ENCODE assay signal across 31 cellular contexts in the genomic region with DNA sequence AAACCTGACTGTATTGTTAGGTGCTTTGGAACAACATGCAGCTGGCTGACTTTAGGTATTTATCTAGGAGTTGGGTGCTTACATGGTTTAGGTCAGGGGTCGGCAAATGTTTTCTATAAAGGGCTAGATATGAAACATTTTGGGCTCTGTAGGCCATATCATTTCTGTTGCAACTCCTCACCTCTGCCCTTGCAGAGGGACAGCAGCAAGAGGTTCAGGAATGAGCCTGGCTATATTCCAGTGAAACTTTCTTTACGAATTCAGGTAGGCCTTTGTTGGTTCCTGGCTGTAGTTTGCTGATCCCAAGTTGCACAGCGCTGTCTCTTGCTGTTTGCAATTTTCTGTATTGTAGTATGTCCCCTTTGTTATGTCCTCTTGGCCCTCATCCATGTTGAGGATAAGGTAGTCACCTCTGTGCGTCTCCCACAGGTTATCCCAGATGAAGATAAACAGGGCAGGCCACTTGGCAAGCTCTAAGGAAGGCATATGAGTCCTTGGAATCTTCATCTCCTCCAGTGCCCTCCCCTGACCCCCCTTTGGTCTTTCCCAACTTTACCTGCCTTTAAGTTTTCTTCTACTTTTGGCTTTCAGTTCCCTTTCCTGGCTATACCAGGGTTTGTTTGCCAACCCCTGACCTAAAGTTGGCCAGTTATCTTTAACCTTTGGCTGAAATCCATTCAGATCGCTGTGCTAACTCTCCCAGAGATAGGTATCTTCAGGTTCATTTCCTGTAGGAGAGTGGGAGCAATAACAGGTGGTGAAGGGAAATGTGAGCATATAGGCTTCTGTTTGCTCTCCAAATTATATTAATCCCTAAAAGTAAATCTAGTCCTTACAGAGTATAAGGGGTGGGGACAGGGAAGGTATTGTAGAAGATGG. TPM values are rescaled to one million over a fixed set of nuclear protein-coding genes. Genes with fewer than 3 reads are reported as not detected.
DNase-seq lines count a peak whose midpoint lies in the region; ATAC-seq and TF ChIP-seq lines count a peak whose summit lies in the region.
"Had no signal": no experiment of that assay in that cellular context is flagged by ENCODE, and none has a peak within 500 bp of the region (broad histone marks: within the 10 kb centered on the region; RNA-seq: fewer than 3 reads in every experiment).

No MANE protein-coding gene starts in this region.

- POLR2A ChIA-PET in activated CD8-positive, alpha-beta T cell treated with anti-CD3 and anti-CD28 coated beads for 36 hours (lab: Charles Lee), result no interaction called here
- POLR2A ChIA-PET in GM10248 (lab: Yijun Ruan, JAX), result no interaction called here

- peak; percentile 86 for DNase-seq in DMS53 (lab: John Stamatoyannopoulos, UW)
- peak; percentile 44 for DNase-seq in NCI-H146 treated with DMSO at 0.1 percent for 48 hours (lab: John Stamatoyannopoulos, UW; ENCODE audit: unreplicated experiment)
- DNase-seq in mucosa of gallbladder (ENCODE audit: low spot score), result peak; percentile 18
- DNase-seq in activated CD8-positive, alpha-beta T cell treated with anti-CD3 and anti-CD28 coated beads for 36 hours, result no peak
- DNase-seq in GM10248 (ENCODE audit: extremely low spot score), result no peak
- DNase-seq in GM03348 (ENCODE audit: low spot score), result no peak
- DNase-seq: ACHN; activated CD4-positive, alpha-beta T cell treated with anti-CD3 and anti-CD28 coated beads for 36 hours; activated CD8-positive, alpha-beta memory T cell treated with anti-CD3 and anti-CD28 coated beads for 24 hours; activated gamma-delta T cell treated with Interleukin-2 at 50 U/mL for 16 hours; activated naive CD8-positive, alpha-beta T cell treated with anti-CD3 and anti-CD28 coated beads, Interleukin-2, amount 50 U/mL, for 24 hours; BE2C; DMS79 treated with DMSO at 0.1 percent for 48 hours; gastrocnemius medialis; GF-D8; H7; hippocampal formation; immature natural killer cell; KG1; left ventricle myocardium inferior; MM.1S; naive thymus-derived CD4-positive, alpha-beta T cell; NCI-H1436; NCI-H524 treated with DMSO at 0.1 percent for 48 hours; nucleus accumbens; stimulated activated CD8-positive, alpha-beta memory T cell treated with anti-CD3 and anti-CD28 coated beads, Interleukin-4, amount 100 ng/mL, for 48 hours had no signal

- peak overlapping the region; percentile 47 for H3K27ac Mint-ChIP-seq in activated T-helper 17 cell treated with anti-CD3 and anti-CD28 coated beads, Interleukin-2, amount 50 U/mL, for 72 hours
- H3K27ac Mint-ChIP-seq in activated CD8-positive, alpha-beta T cell treated with anti-CD3 and anti-CD28 coated beads for 36 hours, result no peak overlapping the region
- H3K27ac Mint-ChIP-seq: activated CD4-positive, alpha-beta T cell treated with anti-CD3 and anti-CD28 coated beads for 36 hours; activated naive CD8-positive, alpha-beta T cell treated with anti-CD3 and anti-CD28 coated beads, Interleukin-2, amount 50 U/mL, for 24 hours; immature natural killer cell; naive thymus-derived CD4-positive, alpha-beta T cell; type B pancreatic cell had no signal

- H3K4me3 Mint-ChIP-seq in activated T-helper 17 cell treated with anti-CD3 and anti-CD28 coated beads, Interleukin-2, amount 50 U/mL, for 72 hours, result no peak overlapping the region
- H3K4me3 Mint-ChIP-seq in activated CD8-positive, alpha-beta T cell treated with anti-CD3 and anti-CD28 coated beads for 36 hours, result no peak overlapping the region
- H3K4me3 Mint-ChIP-seq: activated CD4-positive, alpha-beta T cell treated with anti-CD3 and anti-CD28 coated beads for 36 hours; activated naive CD8-positive, alpha-beta T cell treated with anti-CD3 and anti-CD28 coated beads, Interleukin-2, amount 50 U/mL, for 24 hours; central memory CD8-positive, alpha-beta T cell; immature natural killer cell; naive thymus-derived CD4-positive, alpha-beta T cell; type B pancreatic cell had no signal

- H3K9me3 Mint-ChIP-seq in activated T-helper 17 cell treated with anti-CD3 and anti-CD28 coated beads, Interleukin-2, amount 50 U/mL, for 72 hours, result no peaks in the 10 kb centered on the region
- no peaks in the 10 kb centered on the region for H3K9me3 Mint-ChIP-seq in activated CD8-positive, alpha-beta T cell treated with anti-CD3 and anti-CD28 coated beads for 36 hours
- H3K9me3 Mint-ChIP-seq: activated naive CD8-positive, alpha-beta T cell treated with anti-CD3 and anti-CD28 coated beads, Interleukin-2, amount 50 U/mL, for 24 hours; central memory CD8-positive, alpha-beta T cell; immature natural killer cell; naive thymus-derived CD4-positive, alpha-beta T cell; type B pancreatic cell had no signal

- no peak for ATAC-seq in activated T-helper 17 cell treated with anti-CD3 and anti-CD28 coated beads, Interleukin-2, amount 50 U/mL, for 72 hours (replicated peaks)
- ATAC-seq in activated CD8-positive, alpha-beta T cell treated with anti-CD3 and anti-CD28 coated beads for 36 hours, result no peak
- ATAC-seq in HG02642 (IDR thresholded peaks at IDR 0.05; ENCODE audit: poor library complexity, unreplicated experiment), result no peak
- ATAC-seq: activated CD4-positive, alpha-beta T cell treated with anti-CD3 and anti-CD28 coated beads for 36 hours; activated naive CD8-positive, alpha-beta T cell treated with anti-CD3 and anti-CD28 coated beads, Interleukin-2, amount 50 U/mL, for 24 hours; gastrocnemius medialis; naive thymus-derived CD4-positive, alpha-beta T cell; SK-N-SH treated with all-trans-retinoic acid at 6 μM for 48 hours had no signal

- CTCF ChIA-PET in activated CD8-positive, alpha-beta T cell treated with anti-CD3 and anti-CD28 coated beads for 36 hours (lab: Charles Lee), result interaction anchor here (1.2 kb wide), 1 partner anchor 47 kb away, joined by 3 read pairs; no protein-coding TSS in a partner anchor
- CTCF ChIA-PET in GM10248 (lab: Yijun Ruan, JAX), result no interaction called here

- H3K4me1 Mint-ChIP-seq in activated T-helper 17 cell treated with anti-CD3 and anti-CD28 coated beads, Interleukin-2, amount 50 U/mL, for 72 hours, result peaks cover 21% of the 10 kb centered on the region
- peaks cover 22% of the 10 kb centered on the region for H3K4me1 Mint-ChIP-seq in activated CD8-positive, alpha-beta T cell treated with anti-CD3 and anti-CD28 coated beads for 36 hours (ENCODE audit: low read depth)

- intact Hi-C loops in activated CD8-positive, alpha-beta T cell treated with anti-CD3 and anti-CD28 coated beads for 36 hours (cut with micrococcal nuclease), result no loop called here

- TF ChIP-seq CTCF in activated CD8-positive, alpha-beta T cell treated with anti-CD3 and anti-CD28 coated beads for 36 hours (IDR thresholded peaks at IDR 0.05), result no peak
- TF ChIP-seq CTCF in GM10248 (IDR thresholded peaks at IDR 0.05; ENCODE audit: control extremely low read depth, extremely low read depth, low read depth, missing control alignments), result no peak

- no peaks in the 10 kb centered on the region for H3K27me3 Mint-ChIP-seq in activated T-helper 17 cell treated with anti-CD3 and anti-CD28 coated beads, Interleukin-2, amount 50 U/mL, for 72 hours
- H3K27me3 Mint-ChIP-seq in activated CD8-positive, alpha-beta T cell treated with anti-CD3 and anti-CD28 coated beads for 36 hours, result no peaks in the 10 kb centered on the region
- H3K27me3 Mint-ChIP-seq: activated CD4-positive, alpha-beta T cell treated with anti-CD3 and anti-CD28 coated beads for 36 hours; activated naive CD8-positive, alpha-beta T cell treated with anti-CD3 and anti-CD28 coated beads, Interleukin-2, amount 50 U/mL, for 24 hours; central memory CD8-positive, alpha-beta T cell; naive thymus-derived CD4-positive, alpha-beta T cell; type B pancreatic cell had no signal

- H3K36me3 Mint-ChIP-seq in activated T-helper 17 cell treated with anti-CD3 and anti-CD28 coated beads, Interleukin-2, amount 50 U/mL, for 72 hours (ENCODE audit: low read depth), result peaks cover 95% of the 10 kb centered on the region
- H3K36me3 Mint-ChIP-seq in activated CD8-positive, alpha-beta T cell treated with anti-CD3 and anti-CD28 coated beads for 36 hours (ENCODE audit: low read depth), result peaks cover 26% of the 10 kb centered on the region

RNA-seq across cellular contexts. Expression of a gene that starts 36.1 kb away (rescaled TPM):
- total RNA-seq in activated T-helper 17 cell treated with anti-CD3 and anti-CD28 coated beads, Interleukin-2, amount 50 U/mL, for 72 hours, result 10 to 100 TPM; 23.9 to 30.8 TPM
- total RNA-seq in mucosa of gallbladder, result 64.0 TPM
- total RNA-seq in activated CD8-positive, alpha-beta T cell treated with anti-CD3 and anti-CD28 coated beads for 36 hours, result 10 to 100 TPM; 13.7 to 16.6 TPM

RNA-seq across cellular contexts. Expression of a gene that starts 36.5 kb away (rescaled TPM):
- 10 to 100 TPM; 36.3 to 47.4 TPM for total RNA-seq in activated T-helper 17 cell treated with anti-CD3 and anti-CD28 coated beads, Interleukin-2, amount 50 U/mL, for 72 hours
- 142 TPM for total RNA-seq in mucosa of gallbladder
- total RNA-seq in activated CD8-positive, alpha-beta T cell treated with anti-CD3 and anti-CD28 coated beads for 36 hours, result 10 to 100 TPM; 40.0 to 41.5 TPM

Comparison
In these comparisons a context has a peak if more than half of its experiments do, and no peak if none do; other contexts are left out.
1. DNase-seq: peak in DMS53 (single experiment), NCI-H146 treated with DMSO at 0.1 percent for 48 hours (single experiment) and mucosa of gallbladder (single experiment); none in activated CD8-positive, alpha-beta T cell treated with anti-CD3 and anti-CD28 coated beads for 36 hours (single experiment), GM10248 (single experiment) and GM03348 (single experiment).